16 cellular contexts compared by ENCODE assay signal in genomic region chr12:5429741-5430557, GRCh38. TPM values are rescaled to one million over a fixed set of nuclear protein-coding genes. Genes with fewer than 3 reads are reported as not detected.
DNase-seq lines count a peak whose midpoint lies in the region; ATAC-seq and TF ChIP-seq lines count a peak whose summit lies in the region.
"Had no signal": no experiment of that assay in that cellular context is flagged by ENCODE, and none has a peak within 500 bp of the region (broad histone marks: within the 10 kb centered on the region; RNA-seq: fewer than 3 reads in every experiment).

No MANE protein-coding gene starts in this region.

- DNase-seq in H9 (peak; percentile 78), OCI-LY7 (ENCODE audit: low spot score) (peak; percentile 49), hepatocyte (ENCODE audit: low spot score) (no peak), psoas muscle (no peak), GM10248 (ENCODE audit: extremely low spot score) (no peak), HEK293T (ENCODE audit: extremely low spot score) (no peak), NCI-H1048 (lab: John Stamatoyannopoulos, UW) (no peak)
- DNase-seq: activated CD4-positive, alpha-beta T cell treated with anti-CD3 and anti-CD28 coated beads, Interleukin-2, amount 50 U/mL, for 1 hour; amygdala; NCI-H1417 treated with DMSO at 0.1 percent for 48 hours; NCI-H510A; stimulated activated CD4-positive, alpha-beta T cell treated with anti-CD3 and anti-CD28 coated beads, Interleukin-2, amount 100 ng/mL, for 24 hours; T-helper 2 cell had no signal

- peak overlapping the region; percentile 77 for H3K4me2 ChIP-seq in H9 (ENCODE audit: insufficient read depth, insufficient read length, low read length)
- peak overlapping the region; percentile 86 for H3K4me2 ChIP-seq in OCI-LY7 (ENCODE audit: low read length)
- H3K4me2 ChIP-seq in hepatocyte: peak overlapping the region; percentile 92

- no TSS peak for BruUV-seq in OCI-LY7 (replicated peaks; lab: Mats Ljungman, UMichigan)

- no peaks in the 10 kb centered on the region for H3K9me2 ChIP-seq in OCI-LY7 (ENCODE audit: insufficient read depth, low read length)
- H3K9me2 ChIP-seq in hepatocyte (replicated peaks; ENCODE audit: insufficient read depth): no peaks in the 10 kb centered on the region

- peaks cover 43 to 46% of the 10 kb centered on the region in 2 experiments for H3K4me1 Mint-ChIP-seq in H9

- ATAC-seq in psoas muscle: no peak
- ATAC-seq in HG02938 (IDR thresholded peaks at IDR 0.05; ENCODE audit: unreplicated experiment): no peak

- H4K8ac ChIP-seq in H9 (replicated peaks; ENCODE audit: insufficient read length, low read depth, low read length): no peak overlapping the region

- peaks cover 37% of the 10 kb centered on the region for H3K27me3 ChIP-seq in H9 (ENCODE audit: insufficient read depth, low read length)
- H3K27me3 ChIP-seq in hepatocyte: peaks cover 26% of the 10 kb centered on the region
- peaks cover 0 to 57% (median 6%) of the 10 kb centered on the region in 3 donors for H3K27me3 ChIP-seq in psoas muscle (ENCODE audit: insufficient read depth in 3 of 3, low read length in 2 of 3)

- no peak overlapping the region for H2BK5ac ChIP-seq in H9 (ENCODE audit: insufficient read length, low read length)

- H3K4me3 Mint-ChIP-seq in H9: peak overlapping the region in 1 of 2 experiments; percentile 52

- H3K23me2 ChIP-seq in H9 (ENCODE audit: insufficient read length, low read depth, low read length, poor library complexity, severe bottlenecking): peaks cover 35% of the 10 kb centered on the region

- H4K20me1 ChIP-seq in H9 (ENCODE audit: control insufficient read depth, insufficient read depth, insufficient read length) (no peaks in the 10 kb centered on the region), OCI-LY7 (ENCODE audit: insufficient read depth, low read length) (peaks cover 9% of the 10 kb centered on the region; the same call in 1 of the 2 replicates), hepatocyte (ENCODE audit: insufficient read depth, poor library complexity, severe bottlenecking) (peaks cover 5% of the 10 kb centered on the region)

- POLR2A ChIA-PET in OCI-LY7 (lab: Charles Lee): interaction anchor here (0.7 to 2.1 kb wide), 5 partner anchors 11 to 81 kb away, joined by 3 to 8 read pairs (median 4); no protein-coding TSS in a partner anchor
- POLR2A ChIA-PET in GM10248 (lab: Yijun Ruan, JAX): no interaction called here
- POLR2A ChIA-PET in HEK293T (lab: Yijun Ruan, JAX): no interaction called here

- H2AK5ac ChIP-seq in H9 (ENCODE audit: insufficient read length, low read length): no peak overlapping the region

- H3K27ac ChIP-seq in H9 (ENCODE audit: insufficient read length, low read depth, low read length): no peak overlapping the region
- H3K27ac ChIP-seq in OCI-LY7 (ENCODE audit: low read depth, low read length, poor library complexity, severe bottlenecking): peak overlapping the region; percentile 56
- peak overlapping the region; percentile 29 for H3K27ac ChIP-seq in hepatocyte
- H3K27ac ChIP-seq in psoas muscle: no peak overlapping the region
- H3K27ac ChIP-seq: C4-2B, RWPE1 had no signal

- H2AFZ ChIP-seq in H9 (ENCODE audit: low read length) (no peak overlapping the region), OCI-LY7 (ENCODE audit: low read length) (peak overlapping the region; percentile 86), hepatocyte (peak overlapping the region; percentile 67)

- H2BK120ac ChIP-seq in H9 (ENCODE audit: low read depth, low read length, poor library complexity, severe bottlenecking): no peak overlapping the region

- no peak overlapping the region for H3K4ac ChIP-seq in H9 (ENCODE audit: low read depth, low read length)

- H3K4me1 ChIP-seq in H9 (ENCODE audit: insufficient read depth, low read length): peaks cover 3% of the 10 kb centered on the region; the same call in 1 of the 2 replicates
- H3K4me1 ChIP-seq in OCI-LY7 (ENCODE audit: insufficient read depth, low read length, poor library complexity, severe bottlenecking): peaks cover 48% of the 10 kb centered on the region
- peaks cover 24% of the 10 kb centered on the region for H3K4me1 ChIP-seq in hepatocyte (ENCODE audit: insufficient read depth)
- peaks cover 17% of the 10 kb centered on the region for H3K4me1 ChIP-seq in psoas muscle

- no peak overlapping the region for H3K18ac ChIP-seq in H9 (ENCODE audit: insufficient read length, low read depth, low read length)

- no peak for TF ChIP-seq CTCF in H9 (conservative IDR thresholded peaks at IDR 0.05)
- TF ChIP-seq CTCF in OCI-LY7 (conservative IDR thresholded peaks at IDR 0.05; ENCODE audit: low read length): no peak
- TF ChIP-seq CTCF in hepatocyte (IDR thresholded peaks at IDR 0.05; ENCODE audit: poor library complexity): no peak
- no peak for TF ChIP-seq CTCF in psoas muscle (IDR thresholded peaks at IDR 0.05)
- no peak for TF ChIP-seq CTCF in GM10248 (IDR thresholded peaks at IDR 0.05; ENCODE audit: control extremely low read depth, extremely low read depth, low read depth, missing control alignments)

- H3K4me3 ChIP-seq in OCI-LY7 (ENCODE audit: low read depth, low read length, poor library complexity, severe bottlenecking) (peak overlapping the region; percentile 93), hepatocyte (no peak overlapping the region), psoas muscle (peak overlapping the region; percentile 63)

- no peaks in the 10 kb centered on the region for H3K36me3 Mint-ChIP-seq in H9 (ENCODE audit: insufficient read depth in 1 of 3, low read depth in 3 of 3)

- H4K91ac ChIP-seq in H9 (ENCODE audit: insufficient read length, low read depth, low read length): no peak overlapping the region

- no peaks in the 10 kb centered on the region for H3K79me1 ChIP-seq in H9 (ENCODE audit: insufficient read depth, low read depth, low read length, poor library complexity, severe bottlenecking)

- H3K79me2 ChIP-seq in H9 (ENCODE audit: insufficient read depth, low read length): no peaks in the 10 kb centered on the region
- peaks cover 25% of the 10 kb centered on the region for H3K79me2 ChIP-seq in OCI-LY7 (ENCODE audit: insufficient read depth, low read depth, low read length)
- H3K79me2 ChIP-seq in hepatocyte: peaks cover 24% of the 10 kb centered on the region

- no peak overlapping the region for H3K23ac ChIP-seq in H9 (ENCODE audit: insufficient read length, low read depth, low read length)

- intact Hi-C loops in OCI-LY7 (cut with micrococcal nuclease; ENCODE audit: unreplicated experiment) (loop anchor here (2.0 to 5.0 kb wide), 3 partner anchors 219 to 367 kb away; no protein-coding TSS in a partner anchor), psoas muscle (cut with DNase I) (loop anchor here in 1 of 2 donors (5.0 kb wide), 1 partner anchor 217 kb away; no protein-coding TSS in a partner anchor)

- H3K9me3 Mint-ChIP-seq in H9: no peaks in the 10 kb centered on the region; a peak in 1 of 5 replicates

- H3K36me3 ChIP-seq in OCI-LY7 (ENCODE audit: insufficient read depth, low read length) (no peaks in the 10 kb centered on the region), hepatocyte (replicated peaks; ENCODE audit: insufficient read depth, low read depth) (no peaks in the 10 kb centered on the region), psoas muscle (ENCODE audit: insufficient read depth in 1 of 2, low read depth in 1 of 2) (no peaks in the 10 kb centered on the region)

- no peak overlapping the region for H3K56ac ChIP-seq in H9 (ENCODE audit: insufficient read length, low read depth, low read length)

- H2BK12ac ChIP-seq in H9 (ENCODE audit: insufficient read length, low read depth, low read length): no peak overlapping the region

- H3K9me3 ChIP-seq in H9 (ENCODE audit: control insufficient read depth, low read depth, low read length): no peaks in the 10 kb centered on the region
- no peaks in the 10 kb centered on the region for H3K9me3 ChIP-seq in OCI-LY7 (ENCODE audit: low read length)
- no peaks in the 10 kb centered on the region for H3K9me3 ChIP-seq in hepatocyte (ENCODE audit: low read depth)
- no peaks in the 10 kb centered on the region for H3K9me3 ChIP-seq in psoas muscle

- peak overlapping the region in 1 of 3 experiments; percentile 40; a peak in 2 of 7 replicates for H3K27ac Mint-ChIP-seq in H9

- CTCF ChIA-PET in OCI-LY7 (lab: Charles Lee; ENCODE audit: unreplicated experiment): interaction anchor here (0.6 to 1.8 kb wide), 4 partner anchors 9 to 179 kb away, joined by 3 to 4 read pairs (median 3); no protein-coding TSS in a partner anchor
- CTCF ChIA-PET in GM10248 (lab: Yijun Ruan, JAX): no interaction called here
- CTCF ChIA-PET in HEK293T (lab: Yijun Ruan, JAX): interaction anchor here (1.1 to 3.7 kb wide), 3 partner anchors 9 to 230 kb away, joined by 5 to 26 read pairs (median 9); no protein-coding TSS in a partner anchor

- no peak overlapping the region for H3K9ac ChIP-seq in H9 (ENCODE audit: extremely low read depth, insufficient read length, low read length)

- no peak overlapping the region for H2BK15ac ChIP-seq in H9 (ENCODE audit: low read depth, low read length)

- WGBS in H9 (ENCODE audit: extremely low coverage, insufficient read length, low lambda C conversion rate): no CpG with 5 or more reads among the region's 23 CpGs
- WGBS in hepatocyte (ENCODE audit: low lambda C conversion rate, missing lambda C conversion rate): 10% methylated on average over 15 of the region's 23 CpGs
- 22 to 36% (median 27%) methylated on average over 23 of the region's 23 CpGs for WGBS in psoas muscle, 3 donors

- H3K14ac ChIP-seq in H9 (ENCODE audit: insufficient read depth, low read length): no peak overlapping the region

- H2BK20ac ChIP-seq in H9 (ENCODE audit: low read depth, low read length, poor library complexity, severe bottlenecking): no peak overlapping the region

- H3K27me3 Mint-ChIP-seq in H9 (ENCODE audit: low read depth): peaks cover 12% of the 10 kb centered on the region

- no peak overlapping the region for H4K5ac ChIP-seq in H9 (ENCODE audit: insufficient read length, low read depth, low read length)

- H3T11ph ChIP-seq in H9 (ENCODE audit: low read length): no peak overlapping the region

TF ChIP-seq in HEK293T, 16 proteins besides CTCF, POLR2A, EP300 and RAD21:
- TF ChIP-seq FOXK2 (IDR thresholded peaks at IDR 0.05) (no peak), ELF4 (IDR thresholded peaks at IDR 0.05) (no peak), SP1 (IDR thresholded peaks at IDR 0.05) (no peak), CTBP1 (IDR thresholded peaks at IDR 0.05; ENCODE audit: borderline replicate concordance) (no peak), L3MBTL2 (conservative IDR thresholded peaks at IDR 0.05) (no peak), HDGF (IDR thresholded peaks at IDR 0.05; ENCODE audit: borderline replicate concordance) (no peak), TARDBP (IDR thresholded peaks at IDR 0.05) (no peak), LEF1 (IDR thresholded peaks at IDR 0.05; ENCODE audit: borderline replicate concordance) (no peak), SUZ12 (IDR thresholded peaks at IDR 0.05) (no peak)

RNA-seq across cellular contexts. Expression of gene NTF3, which starts 2.0 kb away (rescaled TPM):
- total RNA-seq in H9 (2021) (0.48 TPM in 2 replicates), OCI-LY7 (2022) (11.5 and 14.1 TPM in 2 replicates), hepatocyte (5.0 and 6.9 TPM in 2 replicates), psoas muscle (under 1 TPM; 0.25 to 0.62 (median 0.35) TPM)
- total RNA-seq in OCI-LY7 (2014; rRNA removed; shearing (Covaris generic)): 9.6 and 15.2 TPM in 2 replicates
- polyA plus RNA-seq in hepatocyte (6.3 and 7.1 TPM in 2 replicates), psoas muscle (under 1 TPM; 0.16 to 0.49 (median 0.29) TPM)

Comparison
In these comparisons a context has a peak if more than half of its experiments do, and no peak if none do; other contexts are left out.
1. DNase-seq: peak in H9 (single experiment) and OCI-LY7 (single experiment); none in hepatocyte (single experiment), psoas muscle (0 of 2), GM10248 (single experiment), HEK293T (single experiment) and NCI-H1048 (single experiment).
2. H3K27ac ChIP-seq: peak in OCI-LY7 (single experiment) and hepatocyte (single experiment); none in H9 (single experiment) and psoas muscle (single experiment).
3. Peak in every context shown above with its lines, with median percentiles within 50 percentile points of each other: H3K4me2 ChIP-seq.